Comparison of ENCODE assay signal across 8 cellular contexts in the genomic region with DNA sequence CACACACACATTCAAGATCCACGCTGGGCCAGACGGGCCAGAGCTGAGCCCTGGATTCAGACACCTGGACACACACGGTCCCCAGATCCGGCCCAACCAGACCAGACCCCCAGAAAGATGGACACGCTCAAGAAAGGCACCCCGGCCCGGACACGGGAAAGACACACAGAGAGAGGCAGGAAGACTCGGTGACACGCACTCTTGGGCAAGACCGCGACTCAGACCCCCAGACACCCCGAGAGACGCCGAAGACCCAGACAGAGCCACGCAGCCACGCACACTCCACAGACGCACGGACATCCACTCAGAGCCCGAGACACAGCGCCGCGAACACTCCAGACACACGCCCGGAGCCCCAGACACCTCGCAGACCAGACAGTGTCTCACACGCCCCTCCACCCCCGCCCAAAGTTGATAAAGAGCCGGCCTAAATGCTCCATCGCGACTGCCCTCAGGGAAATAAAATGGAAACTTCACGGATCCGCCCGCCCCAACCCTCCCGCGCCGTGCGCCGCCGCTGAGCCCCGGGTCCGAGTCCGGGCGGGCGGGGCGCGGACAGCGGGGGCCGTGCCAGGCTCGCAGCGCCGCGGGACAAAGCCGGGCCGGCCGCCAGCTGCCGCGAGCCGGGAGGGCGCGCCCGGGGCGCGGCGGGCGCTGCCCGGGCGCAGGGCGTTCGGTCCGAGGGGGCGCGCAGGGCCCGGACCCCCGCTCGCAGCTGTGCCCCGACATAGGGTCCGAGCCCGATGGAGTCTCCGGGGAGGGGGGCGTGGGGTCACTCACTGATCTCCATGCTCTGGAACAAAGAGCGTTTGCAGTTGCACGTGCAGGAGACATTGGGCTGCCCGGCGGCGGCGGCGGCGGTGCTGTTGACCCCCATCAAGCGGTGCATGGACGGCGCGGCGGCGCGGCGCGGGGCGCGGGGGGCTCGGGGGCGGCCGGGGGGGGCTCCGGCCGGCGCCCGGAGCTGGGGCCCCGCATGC. TPM values are rescaled to one million over a fixed set of nuclear protein-coding genes. Genes with fewer than 3 reads are reported as not detected.
A peak's percentile ranks its signal among the peaks of the same experiment; 100 is the strongest.
DNase-seq lines count a peak whose midpoint lies in the region; ATAC-seq, FAIRE-seq and TF ChIP-seq lines count a peak whose summit lies in the region.

No MANE protein-coding gene starts in this region.

- CTCF ChIA-PET in T-cell (lab: Charles Lee), result interaction anchor here (0.6 to 0.9 kb wide), 3 partner anchors 9 to 258 kb away, joined by 3 to 5 read pairs (median 4); no protein-coding TSS in a partner anchor

- no peaks in the 10 kb centered on the region for H3K27me3 ChIP-seq in GM23338 (ENCODE audit: insufficient read depth)
- H3K27me3 ChIP-seq in bronchial epithelial cell (ENCODE audit: control insufficient read depth, insufficient read depth, low read length), result no peaks in the 10 kb centered on the region
- H3K27me3 ChIP-seq in lower lobe of right lung (ENCODE audit: low read depth), result no peaks in the 10 kb centered on the region
- no peaks in the 10 kb centered on the region for H3K27me3 ChIP-seq in subcutaneous abdominal adipose tissue (ENCODE audit: control insufficient read depth in 5 of 5, insufficient read depth in 4 of 5, low read length in 5 of 5)

- peaks cover 10% of the 10 kb centered on the region; the same call in 1 of the 3 replicates for H3K36me3 Mint-ChIP-seq in GM23338 (ENCODE audit: low read depth)
- no peaks in the 10 kb centered on the region for H3K36me3 Mint-ChIP-seq in T-cell

- H3K9ac ChIP-seq in subcutaneous abdominal adipose tissue (ENCODE audit: low read length in 5 of 5), result peak overlapping the region; percentile 77 to 92 (median 87)

- H3K27ac ChIP-seq in GM23338 (ENCODE audit: low read depth) (no peak overlapping the region), lower lobe of right lung (peak overlapping the region; percentile 56), subcutaneous abdominal adipose tissue (ENCODE audit: low read depth, low read length) (peak overlapping the region; percentile 95)

- H3K36me3 ChIP-seq in GM23338 (ENCODE audit: insufficient read depth), result no peaks in the 10 kb centered on the region
- no peaks in the 10 kb centered on the region for H3K36me3 ChIP-seq in bronchial epithelial cell (ENCODE audit: control insufficient read depth, insufficient read depth, low read length)
- no peaks in the 10 kb centered on the region for H3K36me3 ChIP-seq in lower lobe of right lung
- H3K36me3 ChIP-seq in subcutaneous abdominal adipose tissue (ENCODE audit: control insufficient read depth in 5 of 5, insufficient read depth in 5 of 5, low read length in 5 of 5), result no peaks in the 10 kb centered on the region

- peaks cover 57% of the 10 kb centered on the region for H3K79me2 ChIP-seq in GM23338 (replicated peaks; ENCODE audit: insufficient read depth)

- TF ChIP-seq CTCF in GM23338 (conservative IDR thresholded peaks at IDR 0.05; ENCODE audit: low read depth in 2 of 2) (no peak), bronchial epithelial cell (IDR thresholded peaks at IDR 0.05; ENCODE audit: insufficient read depth, low read length, severe bottlenecking) (no peak), lower lobe of right lung (IDR thresholded peaks at IDR 0.05) (no peak)

- H3K27ac Mint-ChIP-seq in GM23338, result peak overlapping the region; percentile 42
- H3K27ac Mint-ChIP-seq in T-cell, result peak overlapping the region; percentile 81 to 82

- H2AFZ ChIP-seq in GM23338, result no peak overlapping the region

- H3K4me1 Mint-ChIP-seq in GM23338 (peaks cover 62% of the 10 kb centered on the region), T-cell (peaks cover 30 to 54% (median 47%) of the 10 kb centered on the region in 3 donors)

- peak overlapping the region; percentile 95 for H3K4me2 ChIP-seq in GM23338

- H3K9me3 Mint-ChIP-seq in GM23338 (no peaks in the 10 kb centered on the region; the same call in 2 of the 3 replicates), T-cell (no peaks in the 10 kb centered on the region)

- H3K4me1 ChIP-seq in GM23338 (ENCODE audit: insufficient read depth), result peaks cover 40% of the 10 kb centered on the region
- H3K4me1 ChIP-seq in lower lobe of right lung, result peaks cover 45% of the 10 kb centered on the region
- H3K4me1 ChIP-seq in subcutaneous abdominal adipose tissue (ENCODE audit: control insufficient read depth in 5 of 5, insufficient read depth in 5 of 5, low read length in 5 of 5), result peaks cover 12 to 88% (median 78%) of the 10 kb centered on the region in 5 donors

- POLR2A ChIA-PET in T-cell (lab: Charles Lee), result interaction anchor here in 1 of 2 donors (0.8 to 1.7 kb wide), 2 partner anchors 9 to 89 kb away, joined by 3 to 7 read pairs; partner anchors contain the start of gene ZBP1

- H3K4me3 ChIP-seq in GM23338, result peak overlapping the region; percentile 85
- H3K4me3 ChIP-seq in bronchial epithelial cell (ENCODE audit: low read depth, low read length), result peak overlapping the region; percentile 85
- peak overlapping the region; percentile 91 for H3K4me3 ChIP-seq in lower lobe of right lung
- peak overlapping the region; percentile 81 to 95 (median 89) for H3K4me3 ChIP-seq in subcutaneous abdominal adipose tissue (ENCODE audit: low read depth in 1 of 5, low read length in 5 of 5)

- no peak for FAIRE-seq in bronchial epithelial cell (lab: Jason Lieb, UNC)

- DNase-seq in GM23338 (ENCODE audit: low spot score) (no peak), T-cell (peak in 11 of 34 experiments; percentile 11 to 64 (median 23)), bronchial epithelial cell (ENCODE audit: low read depth) (no peak), lower lobe of right lung (no peak), NCI-H345 treated with DMSO at 0.1 percent for 48 hours (lab: John Stamatoyannopoulos, UW; ENCODE audit: unreplicated experiment) (no peak)

- ATAC-seq in GM23338 (no peak), T-cell (replicated peaks in 1 of 4) (no peak), lower lobe of right lung (no peak), HG02938 (IDR thresholded peaks at IDR 0.05; ENCODE audit: unreplicated experiment) (no peak), GM21528 (IDR thresholded peaks at IDR 0.05; ENCODE audit: low FRiP score, unreplicated experiment) (no peak)

- intact Hi-C loops in lower lobe of right lung (cut with DNase I), result no loop called here

- H3K9me3 ChIP-seq in lower lobe of right lung, result no peaks in the 10 kb centered on the region
- H3K9me3 ChIP-seq in subcutaneous abdominal adipose tissue (ENCODE audit: control insufficient read depth in 5 of 5, low read length in 5 of 5), result no peaks in the 10 kb centered on the region

- H4K20me1 ChIP-seq in GM23338 (replicated peaks; ENCODE audit: insufficient read depth), result peaks cover 48% of the 10 kb centered on the region

- H3K27me3 Mint-ChIP-seq in GM23338 (ENCODE audit: insufficient read depth, low read depth, poor library complexity), result peaks cover 19% of the 10 kb centered on the region
- peaks cover 0 to 6% of the 10 kb centered on the region in 2 donors for H3K27me3 Mint-ChIP-seq in T-cell

- H3F3A ChIP-seq in GM23338 (replicated peaks; ENCODE audit: low read depth), result no peaks in the 10 kb centered on the region

- H3K9me2 ChIP-seq in GM23338 (ENCODE audit: insufficient read depth), result no peaks in the 10 kb centered on the region

- peak overlapping the region; percentile 88 for H3K4me3 Mint-ChIP-seq in GM23338
- H3K4me3 Mint-ChIP-seq in T-cell, result peak overlapping the region; percentile 86 to 93 (median 89)

TF ChIP-seq in GM23338, 12 proteins besides CTCF, POLR2A, EP300 and RAD21 (continues in another document):
- TF ChIP-seq REST (IDR thresholded peaks at IDR 0.05; ENCODE audit: unreplicated experiment), result no peak

RNA-seq across cellular contexts. Expression of gene PMEPA1, which starts 0.8 kb away (rescaled TPM):
- 7.3 and 8.9 TPM in 2 replicates for total RNA-seq in GM23338 (2014; rRNA removed; shearing (Covaris generic))
- 13.5 and 15.4 TPM in 2 replicates for polyA plus RNA-seq in GM23338 (2016; fragmentation: Nextera tagmentation; extraction: Ambion mirVana)
- 10 to 100 TPM in 3 of 5 donors, 1 to 10 TPM in 2; 6.0 to 30.4 (median 21.7) TPM for total RNA-seq in T-cell
- total RNA-seq in bronchial epithelial cell, result 7.6 and 51.1 TPM in 2 replicates
- 26.9 TPM for total RNA-seq in lower lobe of right lung
